Comparison of ENCODE assay signal across 13 cellular contexts in the genomic region with DNA sequence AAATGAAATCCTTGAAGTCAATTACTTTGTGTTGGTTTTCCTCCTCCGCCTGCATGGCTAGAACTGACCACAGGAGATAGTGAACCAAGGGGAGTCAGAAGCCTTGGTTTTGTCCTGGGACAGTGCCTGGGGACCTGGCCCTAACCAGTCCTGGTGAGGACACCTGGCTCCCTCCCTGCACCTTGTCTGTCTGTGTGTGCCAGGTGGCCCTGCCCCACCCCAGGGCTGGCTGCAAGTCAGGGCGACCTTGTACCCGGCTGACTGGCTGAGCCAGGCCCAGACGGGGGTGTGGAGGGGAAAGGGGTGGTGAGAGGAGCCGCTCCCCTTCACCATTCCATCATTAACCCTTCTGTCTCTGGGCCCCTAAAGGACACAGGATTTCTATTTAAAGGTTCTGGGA. TPM values are rescaled to one million over a fixed set of nuclear protein-coding genes. Genes with fewer than 3 reads are reported as not detected.
DNase-seq lines count a peak whose midpoint lies in the region; ATAC-seq and TF ChIP-seq lines count a peak whose summit lies in the region.
"Had no signal": no experiment of that assay in that cellular context is flagged by ENCODE, and none has a peak within 500 bp of the region (broad histone marks: within the 10 kb centered on the region; RNA-seq: fewer than 3 reads in every experiment).

No MANE protein-coding gene starts in this region.

- H3K27ac ChIP-seq in colonic mucosa (peak overlapping the region; percentile 86), upper lobe of right lung (no peak overlapping the region)
- H3K27ac ChIP-seq: neutrophil had no signal

- H3K4me1 ChIP-seq in colonic mucosa (peaks cover 11% of the 10 kb centered on the region), upper lobe of right lung (peaks cover 26% of the 10 kb centered on the region)

- DNase-seq in NCI-H69 (lab: John Stamatoyannopoulos, UW), result peak; percentile 8
- DNase-seq in colonic mucosa, result peak; percentile 97
- DNase-seq in mucosa of gallbladder (ENCODE audit: low spot score), result peak; percentile 85
- DNase-seq in upper lobe of right lung, result peak; percentile 74
- DNase-seq in activated CD4-positive, alpha-beta T cell treated with anti-CD3 and anti-CD28 coated beads, Interleukin-2, amount 50 U/mL, for 1 hour, result no peak
- DNase-seq: activated CD8-positive, alpha-beta T cell treated with anti-CD3 and anti-CD28 coated beads for 36 hours; DND-41; KBM-7; stimulated activated naive CD4-positive, alpha-beta T cell treated with Interleukin-2 at 50 U/mL for 16 hours had no signal

- peak overlapping the region; percentile 9 for H3K4me3 ChIP-seq in colonic mucosa
- H3K4me3 ChIP-seq in upper lobe of right lung, result no peak overlapping the region
- H3K4me3 ChIP-seq: lung had no signal

- H3K9me3 ChIP-seq in colonic mucosa (no peaks in the 10 kb centered on the region), upper lobe of right lung (no peaks in the 10 kb centered on the region)
- H3K9me3 ChIP-seq: neutrophil had no signal

- ATAC-seq in upper lobe of right lung (peak; percentile 13), GM19463 (IDR thresholded peaks at IDR 0.05; ENCODE audit: unreplicated experiment) (no peak), HG02571 (IDR thresholded peaks at IDR 0.05; ENCODE audit: unreplicated experiment) (no peak)
- ATAC-seq: activated CD8-positive, alpha-beta T cell treated with anti-CD3 and anti-CD28 coated beads for 36 hours had no signal

- H3K27me3 ChIP-seq in colonic mucosa, result no peaks in the 10 kb centered on the region
- H3K27me3 ChIP-seq in upper lobe of right lung, result no peaks in the 10 kb centered on the region

- H3K36me3 ChIP-seq in colonic mucosa (no peaks in the 10 kb centered on the region), upper lobe of right lung (no peaks in the 10 kb centered on the region)

- TF ChIP-seq CTCF in colonic mucosa (IDR thresholded peaks at IDR 0.05) (no peak), upper lobe of right lung (IDR thresholded peaks at IDR 0.05) (no peak)

- intact Hi-C loops in colonic mucosa (cut with DNase I), result no loop called here
- intact Hi-C loops in upper lobe of right lung (cut with DNase I), result no loop called here

- peak overlapping the region in 1 of 2 donors; percentile 88 for H3K9ac ChIP-seq in colonic mucosa (ENCODE audit: low read depth in 2 of 2, low read length in 2 of 2)

RNA-seq across cellular contexts. Expression of a gene that starts 3.4 kb away (rescaled TPM):
- total RNA-seq in colonic mucosa, result 100 to 1,000 TPM in 1 of 2 donors, 10 to 100 TPM in 1; 98.2 to 108 TPM
- 77.2 TPM for total RNA-seq in mucosa of gallbladder
- total RNA-seq in upper lobe of right lung, result 10.2 TPM

RNA-seq across cellular contexts. Expression of a gene that starts 38.4 kb away (rescaled TPM):
- total RNA-seq in colonic mucosa (10 to 100 TPM; 34.5 to 42.0 TPM), mucosa of gallbladder (64.1 TPM), upper lobe of right lung (38.3 TPM)

RNA-seq across cellular contexts. Expression of a gene that starts 40.4 kb away (rescaled TPM):
- total RNA-seq in colonic mucosa (10 to 100 TPM; 53.8 to 55.3 TPM), mucosa of gallbladder (78.5 TPM), upper lobe of right lung (106 TPM)

RNA-seq across cellular contexts. Expression of a gene that starts 58.9 kb away (rescaled TPM):
- total RNA-seq in colonic mucosa (10 to 100 TPM; 77.0 to 81.0 TPM), mucosa of gallbladder (90.9 TPM), upper lobe of right lung (84.4 TPM)
